Comparison of ENCODE assay signal across 8 cellular contexts in genomic region chr6:121335111-121336008, GRCh38. TPM values are rescaled to one million over a fixed set of nuclear protein-coding genes. Genes with fewer than 3 reads are reported as not detected.
DNase-seq lines count a peak whose midpoint lies in the region; ATAC-seq and TF ChIP-seq lines count a peak whose summit lies in the region.

No MANE protein-coding gene starts in this region.

- H3K56ac ChIP-seq in IMR-90 (ENCODE audit: extremely low read depth, insufficient read depth, low read length), result peak overlapping the region; percentile 98

- H3K27ac ChIP-seq in IMR-90 (ENCODE audit: insufficient read depth, low read length) (peak overlapping the region; percentile 93), adipose tissue (ENCODE audit: low read depth, low read length) (peak overlapping the region; percentile 84), stomach smooth muscle (ENCODE audit: low read length) (peak overlapping the region; percentile 95)

- no peaks in the 10 kb centered on the region for H3K36me3 ChIP-seq in IMR-90 (ENCODE audit: control insufficient read depth, insufficient read depth, low read length)
- no peaks in the 10 kb centered on the region for H3K36me3 ChIP-seq in stomach smooth muscle (ENCODE audit: control insufficient read depth in 2 of 2, insufficient read depth in 2 of 2, low read length in 2 of 2)

- peak overlapping the region; percentile 98 for H2BK120ac ChIP-seq in IMR-90 (ENCODE audit: low read depth, low read length)

- TF ChIP-seq RAD21 in IMR-90 (IDR thresholded peaks at IDR 0.05; ENCODE audit: low read length), result no peak

- TF ChIP-seq POLR2A in GM18505 (IDR thresholded peaks at IDR 0.05; ENCODE audit: borderline replicate concordance, extremely low read depth, insufficient read depth, insufficient read length), result no peak
- TF ChIP-seq POLR2A in IMR-90 (IDR thresholded peaks at IDR 0.05; ENCODE audit: low read depth, low read length), result no peak

- in situ Hi-C loops in IMR-90 (cut with MboI; ENCODE audit: low sequenced_read_pairs), result no loop called here

- H4K5ac ChIP-seq in IMR-90 (ENCODE audit: low read depth, low read length), result peak overlapping the region; percentile 94

- H3K14ac ChIP-seq in IMR-90 (replicated peaks; ENCODE audit: low read depth, low read length), result peak overlapping the region; percentile 100

- H2AK5ac ChIP-seq in IMR-90 (ENCODE audit: low read depth, low read length), result no peak overlapping the region

- TF ChIP-seq CTCF in IMR-90 (conservative IDR thresholded peaks at IDR 0.05; ENCODE audit: low read depth, low read length), result no peak

- CTCF ChIA-PET in IMR-90 (lab: Yijun Ruan, JAX), result no interaction called here

- peak overlapping the region; percentile 90 for H3K9ac ChIP-seq in IMR-90 (ENCODE audit: low read depth, low read length)
- peak overlapping the region; percentile 74 to 93 for H3K9ac ChIP-seq in stomach smooth muscle (ENCODE audit: low read length in 2 of 2)

- peak overlapping the region; percentile 82; the same call in 1 of the 2 replicates for H3K4me2 ChIP-seq in IMR-90 (ENCODE audit: low read depth, low read length)

- peak; percentile 3 for ATAC-seq in GM18505 (IDR thresholded peaks at IDR 0.05; ENCODE audit: unreplicated experiment)
- no peak for ATAC-seq in IMR-90 (ENCODE audit: low read depth)
- no peak for ATAC-seq in HG03045 (IDR thresholded peaks at IDR 0.05; ENCODE audit: unreplicated experiment)

- dilution Hi-C loops in IMR-90 (cut with HindIII; ENCODE audit: low sequenced_read_pairs, unreplicated experiment), result no loop called here

- H3K18ac ChIP-seq in IMR-90 (ENCODE audit: low read depth, low read length), result peak overlapping the region; percentile 92; the same call in 1 of the 2 replicates

- peak overlapping the region; percentile 100; the same call in 1 of the 2 replicates for H3K23ac ChIP-seq in IMR-90 (ENCODE audit: low read depth, low read length)

- H3K9me3 ChIP-seq in IMR-90 (ENCODE audit: control insufficient read depth, insufficient read depth, low read length), result no peaks in the 10 kb centered on the region
- H3K9me3 ChIP-seq in stomach smooth muscle (ENCODE audit: control insufficient read depth in 2 of 2, low read length in 2 of 2), result no peaks in the 10 kb centered on the region

- H3K27me3 ChIP-seq in IMR-90 (ENCODE audit: control insufficient read depth, insufficient read depth, low read length), result no peaks in the 10 kb centered on the region; the same call in 1 of the 2 replicates
- no peaks in the 10 kb centered on the region for H3K27me3 ChIP-seq in stomach smooth muscle (ENCODE audit: control insufficient read depth in 1 of 2, insufficient read depth in 2 of 2, low read length in 2 of 2)

- H4K91ac ChIP-seq in IMR-90 (ENCODE audit: insufficient read depth, low read depth, low read length), result peak overlapping the region; percentile 95

- peak overlapping the region; percentile 92 for H2BK5ac ChIP-seq in IMR-90 (ENCODE audit: low read depth, low read length, poor library complexity, severe bottlenecking)

- H2BK20ac ChIP-seq in IMR-90 (ENCODE audit: low read depth, low read length), result 0 out of 2 replicates have a peak overlapping the region, but pooled peaks have one; percentile 5

- H3K79me1 ChIP-seq in IMR-90 (ENCODE audit: low read depth in 1 of 2, low read length in 2 of 2), result peaks cover 4 to 6% of the 10 kb centered on the region in 2 experiments; a peak in 3 of 4 replicates

- peak overlapping the region; percentile 98 to 99 for H4K8ac ChIP-seq in IMR-90 (ENCODE audit: low read depth in 2 of 2, low read length in 2 of 2)

- 89% methylated on average over 5 of the region's 13 CpGs; no CpG with 5 or more reads in 1 of the 2 experiments for WGBS in IMR-90 (ENCODE audit: extremely low coverage in 2 of 2, insufficient read length in 1 of 2), 2 experiments
- WGBS in adipose tissue, 3 donors, result 41 to 67% (median 64%) methylated on average over 13 of the region's 13 CpGs

- H4K20me1 ChIP-seq in IMR-90 (ENCODE audit: insufficient read depth, low read length), result no peaks in the 10 kb centered on the region

- no peaks in the 10 kb centered on the region for H3K4me1 ChIP-seq in IMR-90 (ENCODE audit: control insufficient read depth, insufficient read depth, low read length)
- H3K4me1 ChIP-seq in stomach smooth muscle (ENCODE audit: control insufficient read depth, insufficient read depth, low read length), result no peaks in the 10 kb centered on the region

- peak overlapping the region; percentile 93; the same call in 2 of the 3 replicates for H2BK15ac ChIP-seq in IMR-90 (ENCODE audit: low read depth, low read length)

- no peaks in the 10 kb centered on the region for H3K9me1 ChIP-seq in IMR-90 (ENCODE audit: insufficient read depth, low read length)

- no TSS peak for BruUV-seq in IMR-90 (replicated peaks; lab: Mats Ljungman, UMichigan)

- no peak for DNase-seq in IMR-90
- DNase-seq in inferior parietal cortex (ENCODE audit: extremely low spot score), result peak; percentile 16
- DNase-seq in glomerular visceral epithelial cell (ENCODE audit: extremely low spot score), result no peak
- DNase-seq in EL, result no peak

- intact Hi-C loops in IMR-90 (cut with micrococcal nuclease), result loop anchor here (10.0 kb wide), 1 partner anchor 1991 kb away; the partner anchor contains the start of gene MAN1A1

- H3K4me3 ChIP-seq in IMR-90 (ENCODE audit: insufficient read depth, low read depth, low read length) (peak overlapping the region; percentile 71), stomach smooth muscle (ENCODE audit: low read length in 2 of 2) (peak overlapping the region; percentile 60 to 94)

- H2AK9ac ChIP-seq in IMR-90 (replicated peaks; ENCODE audit: low read depth, low read length, poor library complexity), result peak overlapping the region; percentile 18

- H2AFZ ChIP-seq in IMR-90 (replicated peaks; ENCODE audit: low read length, poor library complexity), result peak overlapping the region; percentile 99

- peak overlapping the region; percentile 99 for H3K4ac ChIP-seq in IMR-90 (ENCODE audit: low read depth, low read length)

- POLR2A ChIA-PET in IMR-90 (lab: Charles Lee; ENCODE audit: unreplicated experiment), result no interaction called here

TF ChIP-seq in IMR-90, 13 proteins besides CTCF, POLR2A, EP300 and RAD21:
- no peak for TF ChIP-seq CEBPB (IDR thresholded peaks at IDR 0.05; ENCODE audit: low read depth, low read length)
- TF ChIP-seq CHD1 (IDR thresholded peaks at IDR 0.05; ENCODE audit: low read depth, low read length), result no peak
- no peak for TF ChIP-seq NFE2L2 (IDR thresholded peaks at IDR 0.05; ENCODE audit: low read depth, low read length)
- TF ChIP-seq, protein P1, sequence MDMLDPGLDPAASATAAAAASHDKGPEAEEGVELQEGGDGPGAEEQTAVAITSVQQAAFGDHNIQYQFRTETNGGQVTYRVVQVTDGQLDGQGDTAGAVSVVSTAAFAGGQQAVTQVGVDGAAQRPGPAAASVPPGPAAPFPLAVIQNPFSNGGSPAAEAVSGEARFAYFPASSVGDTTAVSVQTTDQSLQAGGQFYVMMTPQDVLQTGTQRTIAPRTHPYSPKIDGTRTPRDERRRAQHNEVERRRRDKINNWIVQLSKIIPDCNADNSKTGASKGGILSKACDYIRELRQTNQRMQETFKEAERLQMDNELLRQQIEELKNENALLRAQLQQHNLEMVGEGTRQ (IDR thresholded peaks at IDR 0.05; ENCODE audit: low read depth, low read length), result no peak
- no peak for TF ChIP-seq FOS (IDR thresholded peaks at IDR 0.05; ENCODE audit: low read depth, low read length)
- TF ChIP-seq RCOR1 (IDR thresholded peaks at IDR 0.05; ENCODE audit: insufficient replicate concordance, low read length), result no peak
- no peak for TF ChIP-seq BHLHE40 (IDR thresholded peaks at IDR 0.05; ENCODE audit: low read depth, low read length)
- TF ChIP-seq SMC3 (IDR thresholded peaks at IDR 0.05; ENCODE audit: low read depth, low read length), result no peak
TF ChIP-seq in IMR-90: peak in this region for 0.

RNA-seq across cellular contexts. Expression of gene TBC1D32, which starts 1.1 kb away (rescaled TPM):
- 7.2 and 9.7 TPM in 2 replicates for total RNA-seq in IMR-90 (2012; rRNA removed)
- 2.6 and 3.0 TPM in 2 replicates for polyA plus RNA-seq in IMR-90 (2012; rRNA removed)
- polyA plus RNA-seq in IMR-90 (2012; cell fraction: cytosol; rRNA removed), result 0.62 and 1.0 TPM in 2 replicates
- polyA plus RNA-seq in IMR-90 (2012; cell fraction: nucleus; rRNA removed; ENCODE audit: low replicate concordance), result 1.5 and 23.2 TPM in 2 replicates
- polyA plus RNA-seq in adipose tissue, result under 1 TPM in 2 of 3 donors, not detected in 1; 0.83 to 0.94 TPM
